In genomic region chr1:230068952-230069684, GRCh38 we compare ENCODE assay signal across 8 cellular contexts. TPM values are rescaled to one million over a fixed set of nuclear protein-coding genes. Genes with fewer than 3 reads are reported as not detected.
DNase-seq lines count a peak whose midpoint lies in the region; ATAC-seq lines count a peak whose summit lies in the region.

No MANE protein-coding gene starts in this region.

- H3K9me3 Mint-ChIP-seq in activated CD8-positive, alpha-beta T cell treated with anti-CD3 and anti-CD28 coated beads, Interleukin-2, amount 10 ng/mL, durations not matched to agents 7 days and 5 days (ENCODE audit: insufficient read depth) = peaks cover 4% of the 10 kb centered on the region
- no peaks in the 10 kb centered on the region for H3K9me3 Mint-ChIP-seq in stimulated activated effector memory CD8-positive, alpha-beta T cell treated with anti-CD3 and anti-CD28 coated beads, Interleukin-12 subunit alpha, Interleukin-12 subunit beta, amount 100 ng/mL, for 72 hours

- peaks cover 17% of the 10 kb centered on the region for H3K27me3 ChIP-seq in HUES64 (ENCODE audit: insufficient read depth, low read length)

- DNase-seq in DMS79 treated with DMSO at 0.1 percent for 48 hours (lab: John Stamatoyannopoulos, UW) (peak; percentile 38), hepatic stellate cell (ENCODE audit: low spot score) (peak; percentile 36), T1000 (lab: John Stamatoyannopoulos, UW) (no peak), mesenteric fat pad (ENCODE audit: low spot score) (no peak)
- no peak for DNase-seq in activated CD8-positive, alpha-beta T cell treated with anti-CD3 and anti-CD28 coated beads, Interleukin-2, amount 10 ng/mL, durations not matched to agents 7 days and 5 days
- DNase-seq in stimulated activated effector memory CD8-positive, alpha-beta T cell treated with anti-CD3 and anti-CD28 coated beads, Interleukin-12 subunit alpha, Interleukin-12 subunit beta, amount 100 ng/mL, for 72 hours (ENCODE audit: low spot score in 2 of 2) = no peak

- no peak overlapping the region for H3K27ac ChIP-seq in HUES64 (ENCODE audit: low read depth, low read length)

- no peak for ATAC-seq in activated CD8-positive, alpha-beta T cell treated with anti-CD3 and anti-CD28 coated beads, Interleukin-2, amount 10 ng/mL, durations not matched to agents 7 days and 5 days
- ATAC-seq in stimulated activated effector memory CD8-positive, alpha-beta T cell treated with anti-CD3 and anti-CD28 coated beads, Interleukin-12 subunit alpha, Interleukin-12 subunit beta, amount 100 ng/mL, for 72 hours = no peak
- no peak for ATAC-seq in HG03439 (IDR thresholded peaks at IDR 0.05; ENCODE audit: unreplicated experiment)

- 15% methylated on average over 11 of the region's 13 CpGs for WGBS in HUES64

- H3K9me3 ChIP-seq in HUES64 (ENCODE audit: insufficient read depth, low read depth, low read length) = no peaks in the 10 kb centered on the region

- peak overlapping the region; percentile 86 for H3K4me3 ChIP-seq in HUES64 (ENCODE audit: low read length)

- H3K36me3 ChIP-seq in HUES64 (ENCODE audit: insufficient read depth, low read length) = no peaks in the 10 kb centered on the region

- peaks cover 25% of the 10 kb centered on the region for H3K4me1 ChIP-seq in HUES64 (ENCODE audit: insufficient read depth, low read length)

- peak overlapping the region; percentile 87 for H3K4me3 Mint-ChIP-seq in activated CD8-positive, alpha-beta T cell treated with anti-CD3 and anti-CD28 coated beads, Interleukin-2, amount 10 ng/mL, durations not matched to agents 7 days and 5 days
- H3K4me3 Mint-ChIP-seq in stimulated activated effector memory CD8-positive, alpha-beta T cell treated with anti-CD3 and anti-CD28 coated beads, Interleukin-12 subunit alpha, Interleukin-12 subunit beta, amount 100 ng/mL, for 72 hours = peak overlapping the region; percentile 80

- no peaks in the 10 kb centered on the region for H3K27me3 Mint-ChIP-seq in activated CD8-positive, alpha-beta T cell treated with anti-CD3 and anti-CD28 coated beads, Interleukin-2, amount 10 ng/mL, durations not matched to agents 7 days and 5 days (ENCODE audit: low read depth)

- POLR2A ChIA-PET in activated CD8-positive, alpha-beta T cell treated with anti-CD3 and anti-CD28 coated beads, Interleukin-2, amount 10 ng/mL, durations not matched to agents 7 days and 5 days (lab: Charles Lee) = interaction anchor here (1.6 kb wide), 2 partner anchors 11 to 41 kb away, joined by 5 to 6 read pairs; no protein-coding TSS in a partner anchor

- H3K36me3 Mint-ChIP-seq in activated CD8-positive, alpha-beta T cell treated with anti-CD3 and anti-CD28 coated beads, Interleukin-2, amount 10 ng/mL, durations not matched to agents 7 days and 5 days (ENCODE audit: low read depth) = peaks cover 1% of the 10 kb centered on the region
- H3K36me3 Mint-ChIP-seq in stimulated activated effector memory CD8-positive, alpha-beta T cell treated with anti-CD3 and anti-CD28 coated beads, Interleukin-12 subunit alpha, Interleukin-12 subunit beta, amount 100 ng/mL, for 72 hours = no peaks in the 10 kb centered on the region

- H3K4me1 Mint-ChIP-seq in activated CD8-positive, alpha-beta T cell treated with anti-CD3 and anti-CD28 coated beads, Interleukin-2, amount 10 ng/mL, durations not matched to agents 7 days and 5 days (ENCODE audit: low read depth) = peaks cover 35% of the 10 kb centered on the region
- peaks cover 48% of the 10 kb centered on the region for H3K4me1 Mint-ChIP-seq in stimulated activated effector memory CD8-positive, alpha-beta T cell treated with anti-CD3 and anti-CD28 coated beads, Interleukin-12 subunit alpha, Interleukin-12 subunit beta, amount 100 ng/mL, for 72 hours

- CTCF ChIA-PET in activated CD8-positive, alpha-beta T cell treated with anti-CD3 and anti-CD28 coated beads, Interleukin-2, amount 10 ng/mL, durations not matched to agents 7 days and 5 days (lab: Charles Lee) = interaction anchor here (0.7 to 1.8 kb wide), 6 partner anchors 9 to 237 kb away, joined by 3 to 6 read pairs (median 4); no protein-coding TSS in a partner anchor

- H3K9ac ChIP-seq in HUES64 (ENCODE audit: low read depth, low read length) = no peak overlapping the region

- peak overlapping the region; percentile 87 for H3K27ac Mint-ChIP-seq in activated CD8-positive, alpha-beta T cell treated with anti-CD3 and anti-CD28 coated beads, Interleukin-2, amount 10 ng/mL, durations not matched to agents 7 days and 5 days
- H3K27ac Mint-ChIP-seq in stimulated activated effector memory CD8-positive, alpha-beta T cell treated with anti-CD3 and anti-CD28 coated beads, Interleukin-12 subunit alpha, Interleukin-12 subunit beta, amount 100 ng/mL, for 72 hours = peak overlapping the region; percentile 82

RNA-seq across cellular contexts. Expression of gene GALNT2, which starts 2.1 kb away (rescaled TPM):
- 47.1 TPM for polyA plus RNA-seq in HUES64 (2013, experiment 1 of 2)
- polyA plus RNA-seq in HUES64 (2013, experiment 2 of 2) = 54.1 TPM
- total RNA-seq in activated CD8-positive, alpha-beta T cell treated with anti-CD3 and anti-CD28 coated beads, Interleukin-2, amount 10 ng/mL, durations not matched to agents 7 days and 5 days = 10 to 100 TPM; 20.7 to 21.2 TPM
- total RNA-seq in mesenteric fat pad = 144 TPM

Comparison
In these comparisons a context has a peak if more than half of its experiments do, and no peak if none do; other contexts are left out.
1. DNase-seq: peak in DMS79 treated with DMSO at 0.1 percent for 48 hours (single experiment) and hepatic stellate cell (single experiment); none in activated CD8-positive, alpha-beta T cell treated with anti-CD3 and anti-CD28 coated beads, Interleukin-2, amount 10 ng/mL, durations not matched to agents 7 days and 5 days (single experiment), stimulated activated effector memory CD8-positive, alpha-beta T cell treated with anti-CD3 and anti-CD28 coated beads, Interleukin-12 subunit alpha, Interleukin-12 subunit beta, amount 100 ng/mL, for 72 hours (0 of 2), T1000 (single experiment) and mesenteric fat pad (single experiment).